19 cellular contexts compared by ENCODE assay signal in genomic region chr21:16592399-16592798, GRCh38.
"Had no signal": no experiment of that assay in that cellular context is flagged by ENCODE, and none has a peak within 500 bp of the region (broad histone marks: within the 10 kb centered on the region; RNA-seq: fewer than 3 reads in every experiment).

No MANE protein-coding gene starts in this region.

- H3K9ac ChIP-seq: neural progenitor cell had no signal

- H3K4me3 Mint-ChIP-seq: activated naive CD8-positive, alpha-beta T cell treated with anti-CD3 and anti-CD28 coated beads for 36 hours; activated T-cell treated with anti-CD3 and anti-CD28 coated beads, Interleukin-2, amount 50 U/mL, for 4 hours; naive thymus-derived CD4-positive, alpha-beta T cell; neural progenitor cell; WTC11 had no signal

- H3K36me3 ChIP-seq: lower lobe of right lung, neural progenitor cell, thoracic aorta, upper lobe of left lung had no signal

- H3K9me3 ChIP-seq: lower lobe of right lung, thoracic aorta, upper lobe of left lung had no signal

- DNase-seq: activated CD8-positive, alpha-beta memory T cell treated with anti-CD3 and anti-CD28 coated beads, Interleukin-2, amount 50 U/mL, for 4 hours; activated naive CD4-positive, alpha-beta T cell treated with Interleukin-2 at 50 U/mL for 16 hours; activated naive CD8-positive, alpha-beta T cell treated with anti-CD3 and anti-CD28 coated beads for 36 hours; activated T-cell treated with anti-CD3 and anti-CD28 coated beads, Interleukin-2, amount 50 U/mL, for 4 hours; cerebellar nuclear complex; foreskin fibroblast; kidney; lower lobe of right lung; naive thymus-derived CD4-positive, alpha-beta T cell; small intestine; stimulated activated CD4-positive, alpha-beta T cell treated with anti-CD3 and anti-CD28 coated beads, Interleukin-15, amount 100 ng/mL, for 24 hours; stimulated activated CD8-positive, alpha-beta memory T cell treated with anti-CD3 and anti-CD28 coated beads, Interleukin-4, amount 100 ng/mL, for 48 hours; stimulated activated naive CD4-positive, alpha-beta T cell; T-helper 9 cell; upper lobe of left lung had no signal

- H3K27ac ChIP-seq: coronary artery, lower lobe of right lung, neural progenitor cell, thoracic aorta, upper lobe of left lung had no signal

- H3K27me3 Mint-ChIP-seq: activated naive CD8-positive, alpha-beta T cell treated with anti-CD3 and anti-CD28 coated beads for 36 hours; naive thymus-derived CD4-positive, alpha-beta T cell had no signal

- H3K36me3 Mint-ChIP-seq: activated naive CD8-positive, alpha-beta T cell treated with anti-CD3 and anti-CD28 coated beads for 36 hours had no signal

- H3K27ac Mint-ChIP-seq: activated naive CD8-positive, alpha-beta T cell treated with anti-CD3 and anti-CD28 coated beads for 36 hours; naive thymus-derived CD4-positive, alpha-beta T cell; neural progenitor cell; WTC11 had no signal

- H3K27me3 ChIP-seq: neural progenitor cell, upper lobe of left lung had no signal

- H3K4me1 Mint-ChIP-seq: activated naive CD8-positive, alpha-beta T cell treated with anti-CD3 and anti-CD28 coated beads for 36 hours; naive thymus-derived CD4-positive, alpha-beta T cell had no signal

- H3K9me3 Mint-ChIP-seq: neural progenitor cell had no signal

- H3K4me1 ChIP-seq: upper lobe of left lung had no signal

- H3K4me3 ChIP-seq: coronary artery, lower lobe of right lung, neural progenitor cell, thoracic aorta, upper lobe of left lung had no signal
